ENCODE assay signal across 8 cellular contexts in the genomic region with DNA sequence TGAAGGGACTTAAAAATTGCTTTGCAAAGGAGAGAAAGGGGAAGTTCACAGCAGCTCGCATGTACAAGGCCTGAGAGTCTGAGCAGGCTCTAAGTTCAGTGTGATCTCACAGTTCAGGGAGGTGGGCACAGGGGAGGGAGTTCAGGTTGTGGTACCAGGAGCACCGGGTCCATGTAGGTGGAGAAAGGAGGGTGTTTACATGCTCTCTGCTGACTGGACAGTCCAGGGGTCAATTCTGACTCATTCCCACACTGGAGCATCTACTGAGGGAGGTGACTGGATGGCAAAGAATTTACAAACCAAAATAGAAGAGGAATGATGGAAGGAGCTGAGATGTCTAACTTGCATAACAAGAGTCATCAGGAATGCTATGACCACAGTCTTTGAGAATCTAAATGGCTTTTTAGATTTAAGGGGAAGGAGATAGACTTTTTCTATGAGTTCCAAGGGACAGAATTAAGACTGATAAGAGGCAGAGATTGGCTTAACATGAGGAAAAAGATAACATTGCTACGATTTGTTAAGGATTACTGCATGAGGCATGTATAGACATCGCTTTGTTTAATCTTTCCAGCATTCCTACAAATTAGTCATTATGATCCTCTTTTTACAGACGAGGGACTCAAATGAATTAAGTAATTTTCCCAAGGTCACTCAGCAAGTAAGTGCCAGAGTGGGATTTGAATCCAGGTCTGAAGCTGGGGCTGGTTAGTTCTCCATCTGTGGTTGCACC. TPM values are rescaled to one million over a fixed set of nuclear protein-coding genes. Genes with fewer than 3 reads are reported as not detected.
DNase-seq lines count a peak whose midpoint lies in the region; ATAC-seq and TF ChIP-seq lines count a peak whose summit lies in the region.

No MANE protein-coding gene starts in this region.

- no peaks in the 10 kb centered on the region for H4K20me1 ChIP-seq in SK-N-SH (ENCODE audit: insufficient read depth)

- peak overlapping the region; percentile 47 for H3K4me2 ChIP-seq in SK-N-SH

- intact Hi-C loops in gastrocnemius medialis (cut with DNase I; ENCODE audit: low total_unique reads): no loop called here

- TF ChIP-seq RAD21 in SK-N-SH (IDR thresholded peaks at IDR 0.05; ENCODE audit: low read length): no peak

- in situ Hi-C loops in gastrocnemius medialis (cut with MboI; ENCODE audit: low sequenced_read_pairs in 4 of 4): no loop called here

- no peak overlapping the region for H3K4me3 ChIP-seq in SK-N-SH (ENCODE audit: low read depth in 2 of 2, low read length in 1 of 2)
- H3K4me3 ChIP-seq in gastrocnemius medialis: no peak overlapping the region

- CTCF ChIA-PET in SK-N-SH (lab: Yijun Ruan, JAX): interaction anchor here (0.6 to 1.7 kb wide), 2 partner anchors 12 to 33 kb away, joined by 3 to 8 read pairs; no protein-coding TSS in a partner anchor

- DNase-seq in HCEC 1CT (peak; percentile 98), SK-N-SH (no peak), fibroblast of the conjunctiva (ENCODE audit: low read depth) (peak; percentile 70), gastrocnemius medialis (no peak), NCI-H1694 treated with DMSO at 0.1 percent for 48 hours (lab: John Stamatoyannopoulos, UW) (no peak), NCI-H1417 treated with DMSO at 0.1 percent for 48 hours (lab: John Stamatoyannopoulos, UW) (no peak)

- no peaks in the 10 kb centered on the region for H3K9me2 ChIP-seq in SK-N-SH

- H3K9ac ChIP-seq in SK-N-SH: peak overlapping the region; percentile 50; the same call in 1 of the 2 replicates

- H3F3A ChIP-seq in SK-N-SH (replicated peaks; ENCODE audit: insufficient read depth): peaks cover 26% of the 10 kb centered on the region

- no peak overlapping the region for H2AFZ ChIP-seq in SK-N-SH (ENCODE audit: low read depth)

- ATAC-seq in gastrocnemius medialis (peak; percentile 45 to 55), GM19467 (IDR thresholded peaks at IDR 0.05; ENCODE audit: unreplicated experiment) (no peak), HG03045 (IDR thresholded peaks at IDR 0.05; ENCODE audit: unreplicated experiment) (no peak)

- H3K27me3 ChIP-seq in SK-N-SH (ENCODE audit: insufficient read depth) (no peaks in the 10 kb centered on the region), gastrocnemius medialis (no peaks in the 10 kb centered on the region)

- TF ChIP-seq POLR2A in gastrocnemius medialis (IDR thresholded peaks at IDR 0.05): no peak

- peak overlapping the region; percentile 39 to 95; a peak in 3 of 4 replicates for H3K27ac ChIP-seq in SK-N-SH (ENCODE audit: low read depth in 2 of 2, low read length in 1 of 2)
- H3K27ac ChIP-seq in gastrocnemius medialis: no peak overlapping the region

- H3K9me3 ChIP-seq in SK-N-SH: no peaks in the 10 kb centered on the region
- H3K9me3 ChIP-seq in gastrocnemius medialis: no peaks in the 10 kb centered on the region

- 6% methylated on average over 5 of the region's 5 CpGs for WGBS in SK-N-SH (ENCODE audit: low lambda C conversion rate)

- POLR2A ChIA-PET in SK-N-SH (lab: Yijun Ruan, JAX): no interaction called here

- TF ChIP-seq EP300 in SK-N-SH (IDR thresholded peaks at IDR 0.05; ENCODE audit: borderline replicate concordance in 1 of 2, low read depth in 1 of 2, low read length in 1 of 2): peak in 1 of 2 experiments; percentile 88; a peak in 2 of 4 replicates

- TF ChIP-seq CTCF in SK-N-SH (IDR thresholded peaks at IDR 0.05) (no peak), gastrocnemius medialis (IDR thresholded peaks at IDR 0.05 in 4 of 5, conservative IDR thresholded peaks at IDR 0.05 in 1 of 5) (no peak)

- H3K4me1 ChIP-seq in SK-N-SH (ENCODE audit: control insufficient read depth in 1 of 2, insufficient read depth in 2 of 2, low read depth in 1 of 2, low read length in 1 of 2) (peaks cover 0 to 15% of the 10 kb centered on the region in 2 experiments; a peak in 2 of 4 replicates), gastrocnemius medialis (no peaks in the 10 kb centered on the region)

- H3K36me3 ChIP-seq in SK-N-SH (replicated peaks in 1 of 2; ENCODE audit: control insufficient read depth in 1 of 2, insufficient read depth in 2 of 2, low read length in 1 of 2): peaks cover 0 to 3% of the 10 kb centered on the region in 2 experiments
- H3K36me3 ChIP-seq in gastrocnemius medialis: no peaks in the 10 kb centered on the region

- H3K79me2 ChIP-seq in SK-N-SH (ENCODE audit: insufficient read depth): no peaks in the 10 kb centered on the region

TF ChIP-seq in SK-N-SH, 30 proteins besides CTCF, POLR2A, EP300 and RAD21 (continues in another document):
- TF ChIP-seq, protein P1, sequence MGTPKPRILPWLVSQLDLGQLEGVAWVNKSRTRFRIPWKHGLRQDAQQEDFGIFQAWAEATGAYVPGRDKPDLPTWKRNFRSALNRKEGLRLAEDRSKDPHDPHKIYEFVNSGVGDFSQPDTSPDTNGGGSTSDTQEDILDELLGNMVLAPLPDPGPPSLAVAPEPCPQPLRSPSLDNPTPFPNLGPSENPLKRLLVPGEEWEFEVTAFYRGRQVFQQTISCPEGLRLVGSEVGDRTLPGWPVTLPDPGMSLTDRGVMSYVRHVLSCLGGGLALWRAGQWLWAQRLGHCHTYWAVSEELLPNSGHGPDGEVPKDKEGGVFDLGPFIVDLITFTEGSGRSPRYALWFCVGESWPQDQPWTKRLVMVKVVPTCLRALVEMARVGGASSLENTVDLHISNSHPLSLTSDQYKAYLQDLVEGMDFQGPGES (IDR thresholded peaks at IDR 0.05; ENCODE audit: low read depth, low read length): no peak
- TF ChIP-seq FOXM1 (IDR thresholded peaks at IDR 0.05; ENCODE audit: low read depth) (peak; percentile 31; the same call in 1 of the 2 replicates), TAF1 (IDR thresholded peaks at IDR 0.05; ENCODE audit: borderline replicate concordance, low read depth, low read length) (no peak), EZH2phosphoT487 (IDR thresholded peaks at IDR 0.05; ENCODE audit: borderline replicate concordance, low read depth) (no peak), GABPA (IDR thresholded peaks at IDR 0.05; ENCODE audit: low read depth) (no peak), CHD2 (IDR thresholded peaks at IDR 0.05; ENCODE audit: low read length, partially characterized antibody) (no peak), RFX5 (IDR thresholded peaks at IDR 0.05; ENCODE audit: low read length) (no peak), TCF12 (IDR thresholded peaks at IDR 0.05) (peak; percentile 86), FOXJ3 (CRISPR knock-in tag; IDR thresholded peaks at IDR 0.05) (no peak), RCOR1 (IDR thresholded peaks at IDR 0.05; ENCODE audit: low read length) (no peak), FOSL2 (IDR thresholded peaks at IDR 0.05; ENCODE audit: borderline replicate concordance, low read depth) (peak; percentile 99), ELF1 (IDR thresholded peaks at IDR 0.05) (no peak), TEAD4 (IDR thresholded peaks at IDR 0.05; ENCODE audit: borderline replicate concordance, insufficient read depth) (peak; percentile 93), YY1 (IDR thresholded peaks at IDR 0.05; ENCODE audit: low read depth) (no peak), RXRA (IDR thresholded peaks at IDR 0.05; ENCODE audit: borderline replicate concordance, low read depth) (peak; percentile 92), SMC3 (IDR thresholded peaks at IDR 0.05; ENCODE audit: low read depth, low read length) (no peak), GATA2 (CRISPR knock-in tag; IDR thresholded peaks at IDR 0.05) (no peak)
- TF ChIP-seq, protein P2, sequence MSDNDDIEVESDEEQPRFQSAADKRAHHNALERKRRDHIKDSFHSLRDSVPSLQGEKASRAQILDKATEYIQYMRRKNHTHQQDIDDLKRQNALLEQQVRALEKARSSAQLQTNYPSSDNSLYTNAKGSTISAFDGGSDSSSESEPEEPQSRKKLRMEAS (IDR thresholded peaks at IDR 0.05; ENCODE audit: low read depth): peak; percentile 75
- TF ChIP-seq, protein P3, sequence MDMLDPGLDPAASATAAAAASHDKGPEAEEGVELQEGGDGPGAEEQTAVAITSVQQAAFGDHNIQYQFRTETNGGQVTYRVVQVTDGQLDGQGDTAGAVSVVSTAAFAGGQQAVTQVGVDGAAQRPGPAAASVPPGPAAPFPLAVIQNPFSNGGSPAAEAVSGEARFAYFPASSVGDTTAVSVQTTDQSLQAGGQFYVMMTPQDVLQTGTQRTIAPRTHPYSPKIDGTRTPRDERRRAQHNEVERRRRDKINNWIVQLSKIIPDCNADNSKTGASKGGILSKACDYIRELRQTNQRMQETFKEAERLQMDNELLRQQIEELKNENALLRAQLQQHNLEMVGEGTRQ (IDR thresholded peaks at IDR 0.05; ENCODE audit: borderline replicate concordance, low read depth, low read length): no peak
- TF ChIP-seq, protein P4, sequence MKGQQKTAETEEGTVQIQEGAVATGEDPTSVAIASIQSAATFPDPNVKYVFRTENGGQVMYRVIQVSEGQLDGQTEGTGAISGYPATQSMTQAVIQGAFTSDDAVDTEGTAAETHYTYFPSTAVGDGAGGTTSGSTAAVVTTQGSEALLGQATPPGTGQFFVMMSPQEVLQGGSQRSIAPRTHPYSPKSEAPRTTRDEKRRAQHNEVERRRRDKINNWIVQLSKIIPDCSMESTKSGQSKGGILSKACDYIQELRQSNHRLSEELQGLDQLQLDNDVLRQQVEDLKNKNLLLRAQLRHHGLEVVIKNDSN (IDR thresholded peaks at IDR 0.05; ENCODE audit: borderline replicate concordance, low read depth): no peak
- TF ChIP-seq, protein P5, sequence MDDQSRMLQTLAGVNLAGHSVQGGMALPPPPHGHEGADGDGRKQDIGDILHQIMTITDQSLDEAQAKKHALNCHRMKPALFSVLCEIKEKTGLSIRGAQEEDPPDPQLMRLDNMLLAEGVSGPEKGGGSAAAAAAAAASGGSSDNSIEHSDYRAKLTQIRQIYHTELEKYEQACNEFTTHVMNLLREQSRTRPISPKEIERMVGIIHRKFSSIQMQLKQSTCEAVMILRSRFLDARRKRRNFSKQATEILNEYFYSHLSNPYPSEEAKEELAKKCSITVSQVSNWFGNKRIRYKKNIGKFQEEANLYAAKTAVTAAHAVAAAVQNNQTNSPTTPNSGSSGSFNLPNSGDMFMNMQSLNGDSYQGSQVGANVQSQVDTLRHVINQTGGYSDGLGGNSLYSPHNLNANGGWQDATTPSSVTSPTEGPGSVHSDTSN (IDR thresholded peaks at IDR 0.05): peak; percentile 79

RNA-seq across cellular contexts. Expression of a gene that starts 29.9 kb away (rescaled TPM):
- polyA plus RNA-seq in SK-N-SH (2012; rRNA removed): 9.3 and 12.4 TPM in 2 replicates
- polyA plus RNA-seq in SK-N-SH (2012; cell fraction: cytosol; rRNA removed): 10.2 and 11.5 TPM in 2 replicates
- polyA plus RNA-seq in SK-N-SH (2012; cell fraction: nucleus; rRNA removed): 8.6 and 25.5 TPM in 2 replicates
- total RNA-seq in gastrocnemius medialis: 10 to 100 TPM in 3 of 4 donors, 1 to 10 TPM in 1; 9.1 to 45.3 (median 19.3) TPM

RNA-seq across cellular contexts. Expression of a gene that starts 30.2 kb away (rescaled TPM):
- 42.5 and 58.8 TPM in 2 replicates for polyA plus RNA-seq in SK-N-SH (2012; rRNA removed)
- polyA plus RNA-seq in SK-N-SH (2012; cell fraction: cytosol; rRNA removed): 50.2 and 50.8 TPM in 2 replicates
- 55.5 and 70.0 TPM in 2 replicates for polyA plus RNA-seq in SK-N-SH (2012; cell fraction: nucleus; rRNA removed)
- 10 to 100 TPM; 26.5 to 33.9 (median 31.7) TPM for total RNA-seq in gastrocnemius medialis

RNA-seq across cellular contexts. Expression of a gene that starts 47.4 kb away (rescaled TPM):
- 12.9 and 15.5 TPM in 2 replicates for polyA plus RNA-seq in SK-N-SH (2012; rRNA removed)
- 11.6 and 13.0 TPM in 2 replicates for polyA plus RNA-seq in SK-N-SH (2012; cell fraction: cytosol; rRNA removed)
- polyA plus RNA-seq in SK-N-SH (2012; cell fraction: nucleus; rRNA removed): 23.1 and 27.2 TPM in 2 replicates
- total RNA-seq in gastrocnemius medialis: 10 to 100 TPM in 2 of 4 donors, 1 to 10 TPM in 2; 5.9 to 10.9 (median 9.2) TPM

Comparison
In these comparisons a context has a peak if more than half of its experiments do, and no peak if none do; other contexts are left out.
1. DNase-seq: peak in HCEC 1CT (single experiment) and fibroblast of the conjunctiva (single experiment); none in SK-N-SH (single experiment), gastrocnemius medialis (0 of 2), NCI-H1694 treated with DMSO at 0.1 percent for 48 hours (single experiment) and NCI-H1417 treated with DMSO at 0.1 percent for 48 hours (single experiment).
2. H3K27ac ChIP-seq: peak in SK-N-SH (2 of 2); none in gastrocnemius medialis (0 of 4).
3. ATAC-seq: peak in gastrocnemius medialis (2 of 2); none in GM19467 (single experiment) and HG03045 (single experiment).